ENCODE assay signal across 8 cellular contexts in genomic region chr10:13340626-13341370, GRCh38. TPM values are rescaled to one million over a fixed set of nuclear protein-coding genes. Genes with fewer than 3 reads are reported as not detected.
DNase-seq lines count a peak whose midpoint lies in the region; ATAC-seq and TF ChIP-seq lines count a peak whose summit lies in the region.

No MANE protein-coding gene starts in this region.

- no peak overlapping the region for H3K4me3 ChIP-seq in ovary

- H3K27ac ChIP-seq in ovary, result no peak overlapping the region

- no peaks in the 10 kb centered on the region for H3K9me3 ChIP-seq in ovary

- H3K9me3 Mint-ChIP-seq in brain, result no peaks in the 10 kb centered on the region

- peak; percentile 93 for ATAC-seq in GM19452 (IDR thresholded peaks at IDR 0.05; ENCODE audit: unreplicated experiment)
- peak; percentile 95 for ATAC-seq in HG03342 (IDR thresholded peaks at IDR 0.05; ENCODE audit: unreplicated experiment)

- peaks cover 54% of the 10 kb centered on the region for H3K36me3 Mint-ChIP-seq in brain

- no peak for TF ChIP-seq POLR2A in ovary (IDR thresholded peaks at IDR 0.05)

- peak overlapping the region in 3 of 5 experiments; percentile 44 to 69 (median 46) for H3K27ac Mint-ChIP-seq in brain

- peaks cover 2% of the 10 kb centered on the region for H3K4me1 ChIP-seq in ovary (ENCODE audit: insufficient read depth)

- no peaks in the 10 kb centered on the region for H3K27me3 Mint-ChIP-seq in brain

- DNase-seq in GM10248 (ENCODE audit: extremely low spot score), result peak; percentile 67
- no peak for DNase-seq in SW 1271 (lab: John Stamatoyannopoulos, UW)
- DNase-seq in ovary, result no peak
- DNase-seq in NCI-H1694 treated with DMSO at 0.1 percent for 48 hours (lab: John Stamatoyannopoulos, UW), result no peak
- no peak for DNase-seq in SKM-1 treated with dmso at 0.1 percent for 144 hours (lab: John Stamatoyannopoulos, UW; ENCODE audit: unreplicated experiment)

- no peak for TF ChIP-seq EP300 in ovary (IDR thresholded peaks at IDR 0.05)

- CTCF ChIA-PET in GM10248 (lab: Yijun Ruan, JAX), result interaction anchor here (1.1 kb wide), 1 partner anchor 38 kb away, joined by 4 read pairs; no protein-coding TSS in a partner anchor

- intact Hi-C loops in ovary (cut with DNase I), result no loop called here

- TF ChIP-seq CTCF in GM10248 (IDR thresholded peaks at IDR 0.05; ENCODE audit: control extremely low read depth, extremely low read depth, low read depth, missing control alignments), result no peak
- TF ChIP-seq CTCF in brain (conservative IDR thresholded peaks at IDR 0.05), result no peak
- TF ChIP-seq CTCF in ovary (IDR thresholded peaks at IDR 0.05), result no peak

- no peaks in the 10 kb centered on the region for H3K36me3 ChIP-seq in ovary

- POLR2A ChIA-PET in GM10248 (lab: Yijun Ruan, JAX), result no interaction called here

- H3K27me3 ChIP-seq in ovary, result no peaks in the 10 kb centered on the region

- peaks cover 69% of the 10 kb centered on the region for H3K4me1 Mint-ChIP-seq in brain

- 91% methylated on average over 12 of the region's 12 CpGs for WGBS in ovary, 3 donors

- H3K4me3 Mint-ChIP-seq in brain, result peak overlapping the region in 1 of 5 experiments; percentile 70

RNA-seq across cellular contexts. Expression of gene SEPHS1, which starts 7.3 kb away (rescaled TPM):
- polyA plus RNA-seq in brain (ENCODE audit: insufficient read depth, low read depth, low replicate concordance), result 124 TPM
- total RNA-seq in ovary, result 10 to 100 TPM; 27.2 to 62.0 (median 50.6) TPM
- polyA plus RNA-seq in ovary, result 10 to 100 TPM; 39.7 to 76.7 TPM

RNA-seq across cellular contexts. Expression of gene PHYH, which starts 40.9 kb away (rescaled TPM):
- polyA plus RNA-seq in brain (ENCODE audit: insufficient read depth, low read depth, low replicate concordance) (37.0 TPM), ovary (10 to 100 TPM; 41.6 to 42.8 TPM)
- total RNA-seq in ovary, result 10 to 100 TPM; 20.0 to 49.7 (median 39.5) TPM
